In genomic region chr4:33696066-33696465, GRCh38 we compare ENCODE assay signal across 12 cellular contexts.
"Had no signal": no experiment of that assay in that cellular context is flagged by ENCODE, and none has a peak within 500 bp of the region (broad histone marks: within the 10 kb centered on the region; RNA-seq: fewer than 3 reads in every experiment).

No MANE protein-coding gene starts in this region.

- H3K36me3 ChIP-seq: brain microvascular endothelial cell, esophagus squamous epithelium, right atrium auricular region had no signal

- H3K4me3 ChIP-seq: esophagus squamous epithelium, right atrium auricular region had no signal

- H3K4me1 ChIP-seq: esophagus squamous epithelium, right atrium auricular region had no signal

- H3K27me3 ChIP-seq: brain microvascular endothelial cell, esophagus squamous epithelium, right atrium auricular region had no signal

- H3K27ac ChIP-seq: brain microvascular endothelial cell, esophagus squamous epithelium, right atrium auricular region had no signal

- DNase-seq: activated CD4-positive, alpha-beta T cell treated with anti-CD3 and anti-CD28 coated beads, Interleukin-2, amount 50 U/mL, for 4 hours; activated CD4-positive, CD25-positive, alpha-beta regulatory T cell treated with anti-CD3 and anti-CD28 coated beads, Interleukin-2, amount 50 U/mL, for 72 hours; activated CD8-positive, alpha-beta memory T cell treated with anti-CD3 and anti-CD28 coated beads, Interleukin-2, amount 10 ng/mL, durations not matched to agents 7 days and 5 days; activated effector memory CD4-positive, alpha-beta T cell treated with Interleukin-2 at 50 U/mL for 16 hours; activated T-cell treated with anti-CD3 and anti-CD28 coated beads, Interleukin-2, amount 50 U/mL, for 24 hours; amygdala; brain microvascular endothelial cell; esophagus squamous epithelium; natural killer cell; small intestine; T-helper 17 cell had no signal

- ATAC-seq: activated CD8-positive, alpha-beta memory T cell treated with anti-CD3 and anti-CD28 coated beads, Interleukin-2, amount 10 ng/mL, durations not matched to agents 7 days and 5 days; natural killer cell; T-helper 17 cell had no signal
